ENCODE assay signal across 1 cellular context in the genomic region with DNA sequence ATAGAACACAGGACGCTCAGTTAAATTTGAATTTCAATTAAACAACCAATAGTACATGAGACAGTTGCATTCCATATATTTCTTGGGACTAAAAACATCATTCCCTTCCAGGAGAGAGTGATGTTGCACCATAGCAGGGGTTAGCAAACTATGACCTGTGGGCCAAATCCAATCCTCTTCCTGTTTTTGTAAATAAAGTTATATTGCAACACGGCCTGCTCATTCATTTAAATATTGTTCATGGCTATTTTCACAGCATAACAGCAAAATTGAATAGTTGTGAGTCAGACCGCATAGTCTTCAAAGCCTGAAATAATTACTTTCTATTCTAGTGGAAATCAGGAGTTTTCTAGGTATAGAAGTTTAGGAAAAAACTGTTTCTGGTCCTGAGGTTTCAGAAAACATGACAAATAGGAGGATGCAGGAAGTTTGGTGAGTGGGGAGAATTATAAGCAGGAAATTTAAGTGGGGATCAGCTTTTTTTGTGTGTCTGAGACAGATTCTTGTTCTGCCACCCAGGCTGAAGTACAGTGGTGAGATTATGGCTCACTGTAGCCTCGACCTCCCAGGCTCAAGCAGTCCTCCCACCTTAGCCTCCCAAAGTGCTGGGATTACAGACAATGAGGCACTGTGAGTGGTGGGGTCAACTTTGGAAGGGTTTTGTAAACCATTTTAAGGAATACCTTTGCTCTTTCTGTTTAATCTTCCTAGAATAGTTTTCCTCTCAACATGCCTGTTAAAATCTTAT.
TF ChIP-seq lines count a peak whose summit lies in the region.

No MANE protein-coding gene starts in this region.

TF ChIP-seq in HepG2, 621 proteins besides CTCF, POLR2A, EP300 and RAD21 (continued from another document):
- TF ChIP-seq ZNF615 (CRISPR knock-in tag; IDR thresholded peaks at IDR 0.05; ENCODE audit: borderline replicate concordance) (no peak), ZSCAN30 (CRISPR knock-in tag; IDR thresholded peaks at IDR 0.05) (no peak), ZKSCAN8 (CRISPR knock-in tag; IDR thresholded peaks at IDR 0.05; ENCODE audit: borderline replicate concordance) (no peak; the same call in 1 of the 2 replicates), ZNF30 (CRISPR knock-in tag; IDR thresholded peaks at IDR 0.05) (no peak), ZSCAN9 (CRISPR knock-in tag; IDR thresholded peaks at IDR 0.05; ENCODE audit: borderline replicate concordance) (0 out of 2 replicates have a peak, but pooled peaks have one; percentile 31), ZNF468 (CRISPR knock-in tag; IDR thresholded peaks at IDR 0.05) (no peak), FOXA3 (CRISPR knock-in tag; IDR thresholded peaks at IDR 0.05) (peak; percentile 87), ZNF317 (CRISPR knock-in tag; IDR thresholded peaks at IDR 0.05) (no peak), ZNF704 (CRISPR knock-in tag; IDR thresholded peaks at IDR 0.05; ENCODE audit: borderline replicate concordance) (no peak), TBX2 (CRISPR knock-in tag; IDR thresholded peaks at IDR 0.05; ENCODE audit: borderline replicate concordance) (no peak; the same call in 1 of the 2 replicates), HDAC1 (CRISPR knock-in tag; IDR thresholded peaks at IDR 0.05) (no peak), ZMYM4 (CRISPR knock-in tag; IDR thresholded peaks at IDR 0.05) (no peak), ZNF33A (CRISPR knock-in tag; IDR thresholded peaks at IDR 0.05; ENCODE audit: borderline replicate concordance) (no peak), ZNF232 (CRISPR knock-in tag; IDR thresholded peaks at IDR 0.05; ENCODE audit: borderline replicate concordance) (no peak), ARNT (IDR thresholded peaks at IDR 0.05) (no peak), GATA4 (IDR thresholded peaks at IDR 0.05; ENCODE audit: borderline replicate concordance, low read depth) (no peak), NR2F2 (IDR thresholded peaks at IDR 0.05; ENCODE audit: borderline replicate concordance, low read depth) (peak; percentile 80), CHCHD3 (CRISPR knock-in tag; IDR thresholded peaks at IDR 0.05) (no peak), SYNCRIP (IDR thresholded peaks at IDR 0.05; ENCODE audit: insufficient read depth, low read depth, low read length) (no peak), ZNF138 (CRISPR knock-in tag; IDR thresholded peaks at IDR 0.05; ENCODE audit: low read depth) (no peak), NFKBIZ (CRISPR knock-in tag; IDR thresholded peaks at IDR 0.05) (no peak), ZFP91 (CRISPR knock-in tag; IDR thresholded peaks at IDR 0.05; ENCODE audit: borderline replicate concordance) (no peak), ZNF282 (IDR thresholded peaks at IDR 0.05; ENCODE audit: partially characterized antibody) (no peak), GZF1 (CRISPR knock-in tag; IDR thresholded peaks at IDR 0.05) (no peak), ZNF713 (CRISPR knock-in tag; IDR thresholded peaks at IDR 0.05) (no peak), SOX5 (CRISPR knock-in tag; IDR thresholded peaks at IDR 0.05; ENCODE audit: borderline replicate concordance) (peak; percentile 55; the same call in 1 of the 2 replicates), ZNF639 (CRISPR knock-in tag; conservative IDR thresholded peaks at IDR 0.05) (no peak), HNF4A (CRISPR knock-in tag; IDR thresholded peaks at IDR 0.05) (peak; percentile 83), ZNF839 (CRISPR knock-in tag; IDR thresholded peaks at IDR 0.05; ENCODE audit: borderline replicate concordance) (no peak), ZNF7 (CRISPR knock-in tag; IDR thresholded peaks at IDR 0.05) (no peak), ZNF781 (CRISPR knock-in tag; IDR thresholded peaks at IDR 0.05; ENCODE audit: borderline replicate concordance, not compliant biosample characterization) (no peak), ZNF570 (CRISPR knock-in tag; IDR thresholded peaks at IDR 0.05; ENCODE audit: borderline replicate concordance) (no peak), ZNF775 (CRISPR knock-in tag; IDR thresholded peaks at IDR 0.05; ENCODE audit: borderline replicate concordance) (no peak)
- TF ChIP-seq, protein P1, sequence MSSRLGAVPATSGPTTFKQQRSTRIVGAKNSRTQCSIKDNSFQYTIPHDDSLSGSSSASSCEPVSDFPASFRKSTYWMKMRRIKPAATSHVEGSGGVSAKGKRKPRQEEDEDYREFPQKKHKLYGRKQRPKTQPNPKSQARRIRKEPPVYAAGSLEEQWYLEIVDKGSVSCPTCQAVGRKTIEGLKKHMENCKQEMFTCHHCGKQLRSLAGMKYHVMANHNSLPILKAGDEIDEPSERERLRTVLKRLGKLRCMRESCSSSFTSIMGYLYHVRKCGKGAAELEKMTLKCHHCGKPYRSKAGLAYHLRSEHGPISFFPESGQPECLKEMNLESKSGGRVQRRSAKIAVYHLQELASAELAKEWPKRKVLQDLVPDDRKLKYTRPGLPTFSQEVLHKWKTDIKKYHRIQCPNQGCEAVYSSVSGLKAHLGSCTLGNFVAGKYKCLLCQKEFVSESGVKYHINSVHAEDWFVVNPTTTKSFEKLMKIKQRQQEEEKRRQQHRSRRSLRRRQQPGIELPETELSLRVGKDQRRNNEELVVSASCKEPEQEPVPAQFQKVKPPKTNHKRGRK (CRISPR knock-in tag; IDR thresholded peaks at IDR 0.05), result no peak
- TF ChIP-seq, protein P2, sequence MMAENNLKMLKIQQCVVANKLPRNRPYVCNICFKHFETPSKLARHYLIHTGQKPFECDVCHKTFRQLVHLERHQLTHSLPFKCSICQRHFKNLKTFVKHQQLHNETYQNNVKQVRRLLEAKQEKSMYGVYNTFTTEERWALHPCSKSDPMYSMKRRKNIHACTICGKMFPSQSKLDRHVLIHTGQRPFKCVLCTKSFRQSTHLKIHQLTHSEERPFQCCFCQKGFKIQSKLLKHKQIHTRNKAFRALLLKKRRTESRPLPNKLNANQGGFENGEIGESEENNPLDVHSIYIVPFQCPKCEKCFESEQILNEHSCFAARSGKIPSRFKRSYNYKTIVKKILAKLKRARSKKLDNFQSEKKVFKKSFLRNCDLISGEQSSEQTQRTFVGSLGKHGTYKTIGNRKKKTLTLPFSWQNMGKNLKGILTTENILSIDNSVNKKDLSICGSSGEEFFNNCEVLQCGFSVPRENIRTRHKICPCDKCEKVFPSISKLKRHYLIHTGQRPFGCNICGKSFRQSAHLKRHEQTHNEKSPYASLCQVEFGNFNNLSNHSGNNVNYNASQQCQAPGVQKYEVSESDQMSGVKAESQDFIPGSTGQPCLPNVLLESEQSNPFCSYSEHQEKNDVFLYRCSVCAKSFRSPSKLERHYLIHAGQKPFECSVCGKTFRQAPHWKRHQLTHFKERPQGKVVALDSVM (CRISPR knock-in tag; IDR thresholded peaks at IDR 0.05), result peak; percentile 95
